20 cellular contexts compared by ENCODE assay signal in the genomic region with DNA sequence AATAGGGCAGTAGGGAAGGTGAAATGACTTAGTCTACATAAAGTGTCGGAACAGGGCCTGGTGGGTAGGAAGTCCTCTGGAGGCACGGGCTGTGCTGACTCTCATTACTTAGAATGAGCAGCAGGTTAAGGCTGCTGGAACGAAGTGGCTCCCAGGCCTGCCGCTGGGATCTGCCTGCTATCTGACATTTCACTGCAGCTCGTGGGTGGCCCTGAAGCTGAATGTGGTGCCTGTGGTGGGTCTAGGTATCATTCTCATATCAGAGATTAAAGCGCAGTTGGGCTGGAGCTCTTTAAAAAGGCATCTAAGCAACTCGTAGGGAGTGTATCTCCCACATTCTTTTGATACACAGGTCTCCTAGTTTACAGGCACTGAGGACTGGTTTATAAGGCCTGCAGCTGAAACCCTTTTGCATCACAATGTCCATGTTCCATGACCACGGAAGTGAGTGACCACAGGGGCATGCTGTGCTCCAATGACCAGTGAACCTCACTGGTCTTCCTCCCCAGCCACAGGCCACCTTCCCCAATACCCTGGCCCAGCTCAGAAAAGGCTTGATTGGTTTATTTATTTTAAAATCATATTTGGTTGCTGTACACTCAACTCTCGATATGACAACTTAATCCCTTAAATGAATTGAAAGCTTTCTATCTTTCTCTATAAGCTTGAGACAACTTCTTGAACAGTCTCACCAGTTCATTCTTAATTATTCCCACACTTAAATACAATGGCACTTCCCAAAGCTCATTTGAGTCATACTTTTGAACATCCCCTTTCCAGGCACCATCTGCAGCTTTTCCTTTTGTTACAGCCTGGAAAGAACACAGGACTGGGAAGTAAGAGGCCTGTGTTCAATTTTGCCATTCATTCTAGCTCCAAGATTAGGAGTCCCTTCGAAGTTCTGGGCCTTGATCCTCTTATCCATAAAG. TPM values are rescaled to one million over a fixed set of nuclear protein-coding genes. Genes with fewer than 3 reads are reported as not detected.
DNase-seq lines count a peak whose midpoint lies in the region; ATAC-seq and TF ChIP-seq lines count a peak whose summit lies in the region.
"Had no signal": no experiment of that assay in that cellular context is flagged by ENCODE, and none has a peak within 500 bp of the region (broad histone marks: within the 10 kb centered on the region; RNA-seq: fewer than 3 reads in every experiment).

No MANE protein-coding gene starts in this region.

- CTCF ChIA-PET in WTC11 (lab: Charles Lee) (interaction anchor here (1.6 kb wide), 1 partner anchor 139 kb away, joined by 4 read pairs; no protein-coding TSS in a partner anchor), GM10248 (lab: Yijun Ruan, JAX) (interaction anchor here (1.2 to 1.3 kb wide), 2 partner anchors 10 to 32 kb away, joined by 3 to 5 read pairs; no protein-coding TSS in a partner anchor)

- H4K91ac ChIP-seq in neuronal stem cell (ENCODE audit: low read depth, low read length, poor library complexity), result no peak overlapping the region

- no peak overlapping the region for H3K4ac ChIP-seq in neuronal stem cell (ENCODE audit: low read length)

- no peak overlapping the region for H2BK12ac ChIP-seq in neuronal stem cell (ENCODE audit: low read length)

- H3K18ac ChIP-seq in neuronal stem cell (ENCODE audit: low read length), result no peak overlapping the region

- H3K27ac ChIP-seq in esophagus squamous epithelium (peak overlapping the region in 3 of 4 donors; percentile 32 to 47 (median 34)), neuronal stem cell (replicated peaks; ENCODE audit: low read length) (no peak overlapping the region), tibial artery (peak overlapping the region; percentile 68 to 75)
- H3K27ac ChIP-seq: spleen had no signal

- no peaks in the 10 kb centered on the region for H3K9me3 ChIP-seq in esophagus squamous epithelium
- H3K9me3 ChIP-seq in neuronal stem cell (replicated peaks in 1 of 2; ENCODE audit: control insufficient read depth in 2 of 2, insufficient read depth in 1 of 2, low read depth in 1 of 2, low read length in 2 of 2), result peaks cover 3% of the 10 kb centered on the region in 2 donors
- no peaks in the 10 kb centered on the region for H3K9me3 ChIP-seq in tibial artery

- H3K27me3 ChIP-seq in esophagus squamous epithelium, result no peaks in the 10 kb centered on the region
- no peaks in the 10 kb centered on the region for H3K27me3 ChIP-seq in neuronal stem cell (ENCODE audit: control insufficient read depth in 3 of 3, insufficient read depth in 3 of 3, low read depth in 1 of 3, low read length in 3 of 3)
- no peaks in the 10 kb centered on the region for H3K27me3 ChIP-seq in tibial artery
- H3K27me3 ChIP-seq: spleen had no signal

- no peak overlapping the region for H2BK120ac ChIP-seq in neuronal stem cell (ENCODE audit: low read depth, low read length)

- H2BK5ac ChIP-seq in neuronal stem cell (ENCODE audit: low read length), result no peak overlapping the region

- no peaks in the 10 kb centered on the region for H3K36me3 Mint-ChIP-seq in WTC11
- H3K36me3 Mint-ChIP-seq: activated naive CD8-positive, alpha-beta T cell; naive B cell had no signal

- peak; percentile 47 for ATAC-seq in WTC11
- ATAC-seq: K562 had no signal

- H2BK15ac ChIP-seq in neuronal stem cell (ENCODE audit: low read length), result no peak overlapping the region

- no peak overlapping the region for H3K4me3 ChIP-seq in esophagus squamous epithelium
- H3K4me3 ChIP-seq in neuronal stem cell (ENCODE audit: low read length in 2 of 2), result no peak overlapping the region
- H3K4me3 ChIP-seq in tibial artery, result no peak overlapping the region
- H3K4me3 ChIP-seq: K562, lung, spleen had no signal

- H3K9ac ChIP-seq in neuronal stem cell (ENCODE audit: low read depth, low read length, poor library complexity), result no peak overlapping the region

- H2AK5ac ChIP-seq in neuronal stem cell (ENCODE audit: low read depth, low read length), result no peak overlapping the region

- H3K27ac Mint-ChIP-seq in WTC11, result no peak overlapping the region
- H3K27ac Mint-ChIP-seq: activated naive CD8-positive, alpha-beta T cell; naive B cell; T-helper 2 cell treated with Interferon-gamma antibody and Interleukin-4, amounts not matched to agents 5 μg/mL and 100 μg/mL, for 36 hours had no signal

- DNase-seq in WTC11 (ENCODE audit: low spot score) (no peak), esophagus squamous epithelium (lab: John Stamatoyannopoulos, UW) (no peak), neuronal stem cell (ENCODE audit: low spot score) (no peak), tibial artery (no peak), HuH-7 (ENCODE audit: low spot score) (no peak), GM10248 (ENCODE audit: extremely low spot score) (no peak)
- no peak for DNase-seq in activated naive CD4-positive, alpha-beta T cell (lab: John Stamatoyannopoulos, UW)
- DNase-seq: activated CD4-positive, CD25-positive, alpha-beta regulatory T cell; DMS79 treated with DMSO at 0.1 percent for 48 hours; MV-4-11; naive B cell; NCI-H1694 treated with DMSO at 0.1 percent for 48 hours; NCI-H82; OCI-M1; spleen; stimulated activated CD4-positive, alpha-beta T cell treated with anti-CD3 and anti-CD28 coated beads, Interleukin-4, amount 100 ng/mL, for 4 hours had no signal

- H3K4me1 ChIP-seq in esophagus squamous epithelium (peaks cover 0 to 20% (median 5%) of the 10 kb centered on the region in 3 donors), neuronal stem cell (ENCODE audit: control insufficient read depth in 2 of 2, insufficient read depth in 1 of 2, low read depth in 1 of 2, low read length in 2 of 2) (peaks cover 7 to 10% of the 10 kb centered on the region in 2 donors), tibial artery (peaks cover 0 to 59% (median 29%) of the 10 kb centered on the region in 4 donors)

- no peaks in the 10 kb centered on the region for H3K27me3 Mint-ChIP-seq in WTC11 (ENCODE audit: low read depth)
- H3K27me3 Mint-ChIP-seq: activated naive CD8-positive, alpha-beta T cell had no signal

- TF ChIP-seq CTCF in WTC11 (IDR thresholded peaks at IDR 0.05), result no peak
- TF ChIP-seq CTCF in esophagus squamous epithelium (IDR thresholded peaks at IDR 0.05), result no peak
- TF ChIP-seq CTCF in tibial artery (IDR thresholded peaks at IDR 0.05), result no peak
- TF ChIP-seq CTCF in GM10248 (IDR thresholded peaks at IDR 0.05; ENCODE audit: control extremely low read depth, extremely low read depth, low read depth, missing control alignments), result no peak

- no peaks in the 10 kb centered on the region for H3K36me3 ChIP-seq in esophagus squamous epithelium
- peaks cover 0 to 2% of the 10 kb centered on the region in 2 donors for H3K36me3 ChIP-seq in neuronal stem cell (replicated peaks in 1 of 2; ENCODE audit: control insufficient read depth in 2 of 2, insufficient read depth in 2 of 2, low read length in 2 of 2)
- H3K36me3 ChIP-seq in tibial artery, result no peaks in the 10 kb centered on the region
- H3K36me3 ChIP-seq: spleen had no signal

- TF ChIP-seq POLR2A in esophagus squamous epithelium (IDR thresholded peaks at IDR 0.05), result no peak

- peaks cover 5% of the 10 kb centered on the region; the same call in 1 of the 2 replicates for H3K9me3 Mint-ChIP-seq in WTC11
- H3K9me3 Mint-ChIP-seq: T-helper 2 cell treated with Interferon-gamma antibody and Interleukin-4, amounts not matched to agents 5 μg/mL and 100 μg/mL, for 36 hours had no signal

- no peak overlapping the region for H3K4me2 ChIP-seq in neuronal stem cell (ENCODE audit: insufficient read depth, low read length, poor library complexity, severe bottlenecking)

- POLR2A ChIA-PET in WTC11 (lab: Charles Lee), result interaction anchor here (1.0 kb wide), 1 partner anchor 9 kb away, joined by 3 read pairs; no protein-coding TSS in a partner anchor
- POLR2A ChIA-PET in GM10248 (lab: Yijun Ruan, JAX), result no interaction called here

- WGBS in esophagus squamous epithelium, 2 donors, result 72 to 77% methylated on average over 8 to 9 of the region's 10 CpGs
- no CpG with 5 or more reads among the region's 10 CpGs for WGBS in neuronal stem cell (ENCODE audit: extremely low coverage in 2 of 2, insufficient read length in 2 of 2, insufficient replicate concordance in 1 of 2), 2 donors

- H4K8ac ChIP-seq in neuronal stem cell (ENCODE audit: low read depth, low read length), result no peak overlapping the region

- H2AFZ ChIP-seq in neuronal stem cell (ENCODE audit: low read length), result peak overlapping the region; percentile 73

- H3K14ac ChIP-seq in neuronal stem cell (ENCODE audit: low read length), result no peak overlapping the region

- intact Hi-C loops in esophagus squamous epithelium (cut with DNase I) (no loop called here), tibial artery (cut with DNase I; ENCODE audit: low total_unique reads) (no loop called here)

- no peak overlapping the region for H3K23ac ChIP-seq in neuronal stem cell (ENCODE audit: low read depth, low read length, poor library complexity)

- peaks cover 2% of the 10 kb centered on the region for H3K79me1 ChIP-seq in neuronal stem cell (ENCODE audit: low read depth, low read length)

- H3K4me3 Mint-ChIP-seq in WTC11, result no peak overlapping the region
- H3K4me3 Mint-ChIP-seq: activated naive CD8-positive, alpha-beta T cell; naive B cell; T-helper 2 cell treated with Interferon-gamma antibody and Interleukin-4, amounts not matched to agents 5 μg/mL and 100 μg/mL, for 36 hours had no signal

- H3K4me1 Mint-ChIP-seq in WTC11, result peaks cover 19% of the 10 kb centered on the region
- H3K4me1 Mint-ChIP-seq: naive B cell had no signal

TF ChIP-seq in WTC11, 78 proteins besides CTCF, POLR2A, EP300 and RAD21 (continues in another document):
- TF ChIP-seq ZNF263 (CRISPR knock-in tag; IDR thresholded peaks at IDR 0.05; ENCODE audit: low read depth), result no peak
- no peak for TF ChIP-seq SMAD4 (CRISPR knock-in tag; IDR thresholded peaks at IDR 0.05)
- TF ChIP-seq, protein P1, sequence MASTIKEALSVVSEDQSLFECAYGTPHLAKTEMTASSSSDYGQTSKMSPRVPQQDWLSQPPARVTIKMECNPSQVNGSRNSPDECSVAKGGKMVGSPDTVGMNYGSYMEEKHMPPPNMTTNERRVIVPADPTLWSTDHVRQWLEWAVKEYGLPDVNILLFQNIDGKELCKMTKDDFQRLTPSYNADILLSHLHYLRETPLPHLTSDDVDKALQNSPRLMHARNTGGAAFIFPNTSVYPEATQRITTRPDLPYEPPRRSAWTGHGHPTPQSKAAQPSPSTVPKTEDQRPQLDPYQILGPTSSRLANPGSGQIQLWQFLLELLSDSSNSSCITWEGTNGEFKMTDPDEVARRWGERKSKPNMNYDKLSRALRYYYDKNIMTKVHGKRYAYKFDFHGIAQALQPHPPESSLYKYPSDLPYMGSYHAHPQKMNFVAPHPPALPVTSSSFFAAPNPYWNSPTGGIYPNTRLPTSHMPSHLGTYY (CRISPR knock-in tag; IDR thresholded peaks at IDR 0.05), result no peak
- TF ChIP-seq, protein P2, sequence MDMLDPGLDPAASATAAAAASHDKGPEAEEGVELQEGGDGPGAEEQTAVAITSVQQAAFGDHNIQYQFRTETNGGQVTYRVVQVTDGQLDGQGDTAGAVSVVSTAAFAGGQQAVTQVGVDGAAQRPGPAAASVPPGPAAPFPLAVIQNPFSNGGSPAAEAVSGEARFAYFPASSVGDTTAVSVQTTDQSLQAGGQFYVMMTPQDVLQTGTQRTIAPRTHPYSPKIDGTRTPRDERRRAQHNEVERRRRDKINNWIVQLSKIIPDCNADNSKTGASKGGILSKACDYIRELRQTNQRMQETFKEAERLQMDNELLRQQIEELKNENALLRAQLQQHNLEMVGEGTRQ (CRISPR knock-in tag; IDR thresholded peaks at IDR 0.05), result no peak

RNA-seq across cellular contexts. Expression of a gene that starts 19.0 kb away (rescaled TPM):
- total RNA-seq in WTC11 (2021), result 1.9 to 3.1 TPM (median 2.6 TPM) in 3 replicates
- 10 to 100 TPM in 1 of 4 donors, 1 to 10 TPM in 3; 3.1 to 15.1 (median 5.9) TPM for total RNA-seq in esophagus squamous epithelium
- polyA plus RNA-seq in neuronal stem cell (2013, experiment 1 of 2), result 18.4 TPM
- polyA plus RNA-seq in neuronal stem cell (2013, experiment 2 of 2), result 20.5 TPM
